1 cellular context compared by ENCODE assay signal in the genomic region with DNA sequence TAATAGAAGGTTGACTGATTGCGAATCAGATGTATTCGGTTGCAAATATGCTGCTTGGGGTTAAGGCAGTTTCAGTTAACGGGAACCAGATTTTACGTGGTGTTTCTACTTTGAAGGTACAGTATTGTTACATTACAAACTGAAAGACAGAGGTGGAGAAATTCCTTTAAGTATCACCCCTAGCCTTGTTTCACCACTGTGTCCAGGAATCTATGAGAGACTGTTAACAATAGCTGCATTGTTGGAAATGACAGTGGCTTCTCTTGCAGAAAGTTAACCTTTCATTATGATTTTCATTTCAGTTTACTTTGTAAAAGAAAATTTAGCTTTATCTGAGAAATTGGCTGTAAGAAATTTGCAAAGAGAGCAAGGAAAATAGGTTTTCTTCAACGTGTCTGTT.
TF ChIP-seq lines count a peak whose summit lies in the region.

No MANE protein-coding gene starts in this region.

TF ChIP-seq in K562, 482 proteins besides CTCF, POLR2A, EP300 and RAD21:
- no peak for TF ChIP-seq HDAC3 (IDR thresholded peaks at IDR 0.05; ENCODE audit: borderline replicate concordance, partially characterized antibody)
- no peak for TF ChIP-seq ESRRA (IDR thresholded peaks at IDR 0.05; ENCODE audit: borderline replicate concordance, low read depth)
- peak; percentile 62 for TF ChIP-seq CBX8 (IDR thresholded peaks at IDR 0.05; ENCODE audit: borderline replicate concordance, extremely low read depth, low read depth, low read length, poor library complexity, severe bottlenecking)
- TF ChIP-seq ZNF134 (CRISPR knock-in tag; conservative IDR thresholded peaks at IDR 0.05), result no peak
- TF ChIP-seq TFAM (CRISPR knock-in tag; conservative IDR thresholded peaks at IDR 0.05), result no peak
- no peak for TF ChIP-seq ZC3H8 (IDR thresholded peaks at IDR 0.05)
- no peak for TF ChIP-seq ZBTB11 (CRISPR knock-in tag; IDR thresholded peaks at IDR 0.05)
